Comparison of ENCODE assay signal across 17 cellular contexts in the genomic region with DNA sequence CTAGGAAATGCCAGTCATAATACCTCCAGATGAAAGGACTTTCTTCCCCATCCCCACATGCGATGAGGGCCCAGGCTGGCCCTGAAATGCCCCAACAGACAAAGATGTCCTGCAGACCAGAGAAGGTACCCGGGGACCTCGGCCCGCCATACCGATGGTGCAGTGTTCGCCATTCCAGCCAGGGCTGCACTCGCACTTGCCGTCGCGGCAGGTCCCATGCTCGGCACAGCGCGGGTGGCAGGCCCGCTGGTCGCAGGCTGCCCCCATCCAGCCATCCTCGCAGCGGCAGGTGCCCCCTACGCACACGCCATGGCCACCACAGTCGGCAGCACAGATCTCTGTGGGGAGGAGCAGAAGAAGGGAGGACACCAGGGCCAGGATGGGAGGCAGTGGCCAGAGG.
A peak's percentile ranks its signal among the peaks of the same experiment; 100 is the strongest.
DNase-seq lines count a peak whose midpoint lies in the region; ATAC-seq and TF ChIP-seq lines count a peak whose summit lies in the region.
"Had no signal": no experiment of that assay in that cellular context is flagged by ENCODE, and none has a peak within 500 bp of the region (broad histone marks: within the 10 kb centered on the region; RNA-seq: fewer than 3 reads in every experiment).

No MANE protein-coding gene starts in this region.

- TF ChIP-seq CTCF in VCaP (conservative IDR thresholded peaks at IDR 0.05) (no peak), hepatocyte (IDR thresholded peaks at IDR 0.05; ENCODE audit: poor library complexity) (no peak), nephron progenitor cell (IDR thresholded peaks at IDR 0.05) (no peak)

- H3K36me3 ChIP-seq in hepatocyte (replicated peaks; ENCODE audit: insufficient read depth, low read depth): no peaks in the 10 kb centered on the region

- no peaks in the 10 kb centered on the region for H3K79me2 ChIP-seq in hepatocyte

- no peak overlapping the region for H3K4me3 Mint-ChIP-seq in nephron progenitor cell
- no peak overlapping the region for H3K4me3 Mint-ChIP-seq in stimulated activated naive B cell treated with anti-CD40 and anti-IgM and Interleukin-4, amounts not matched to agents 10 μg/mL and 1 μg/mL and 100 μg/mL, for 72 hours
- H3K4me3 Mint-ChIP-seq: CD4-positive, alpha-beta memory T cell had no signal

- intact Hi-C loops in left ventricle myocardium superior (cut with micrococcal nuclease): no loop called here

- no peaks in the 10 kb centered on the region for H3K9me2 ChIP-seq in hepatocyte (replicated peaks; ENCODE audit: insufficient read depth)

- whole genome bisulfite sequencing in hepatocyte (ENCODE audit: low lambda C conversion rate, missing lambda C conversion rate): 93% methylated on average over 20 of the region's 20 CpGs

- peaks cover 65% of the 10 kb centered on the region for H3K36me3 Mint-ChIP-seq in nephron progenitor cell (ENCODE audit: low read depth)
- no peaks in the 10 kb centered on the region for H3K36me3 Mint-ChIP-seq in stimulated activated naive B cell treated with anti-CD40 and anti-IgM and Interleukin-4, amounts not matched to agents 10 μg/mL and 1 μg/mL and 100 μg/mL, for 72 hours
- H3K36me3 Mint-ChIP-seq: CD4-positive, alpha-beta memory T cell had no signal

- DNase-seq in hepatocyte (ENCODE audit: low spot score) (no peak), nephron progenitor cell (no peak), amygdala (lab: John Stamatoyannopoulos, UW) (no peak), left ventricle myocardium superior (no peak)
- DNase-seq in stimulated activated naive B cell treated with anti-CD40 and anti-IgM and Interleukin-4, amounts not matched to agents 10 μg/mL and 1 μg/mL and 100 μg/mL, for 72 hours: no peak
- DNase-seq in activated CD4-positive, alpha-beta T cell treated with anti-CD3 and anti-CD28 coated beads, Interleukin-2, amount 50 U/mL, for 4 hours: no peak
- DNase-seq: C1 segment of cervical spinal cord; Calu3; CD4-positive, alpha-beta memory T cell; COR-L47; DMS53; DMS79 treated with DMSO at 0.1 percent for 48 hours; GF-D8; H7; HCEC 1CT had no signal

- peaks cover 75% of the 10 kb centered on the region for H3K4me1 Mint-ChIP-seq in nephron progenitor cell
- no peaks in the 10 kb centered on the region for H3K4me1 Mint-ChIP-seq in stimulated activated naive B cell treated with anti-CD40 and anti-IgM and Interleukin-4, amounts not matched to agents 10 μg/mL and 1 μg/mL and 100 μg/mL, for 72 hours
- H3K4me1 Mint-ChIP-seq: CD4-positive, alpha-beta memory T cell had no signal

- no peaks in the 10 kb centered on the region for H4K20me1 ChIP-seq in hepatocyte (ENCODE audit: insufficient read depth, poor library complexity, severe bottlenecking)

- peak overlapping the region; percentile 79 for H3K27ac ChIP-seq in VCaP
- H3K27ac ChIP-seq in hepatocyte: peak overlapping the region; percentile 6

- H3K4me3 ChIP-seq in hepatocyte: no peak overlapping the region

- H3K9me3 Mint-ChIP-seq in nephron progenitor cell: no peaks in the 10 kb centered on the region
- no peaks in the 10 kb centered on the region for H3K9me3 Mint-ChIP-seq in stimulated activated naive B cell treated with anti-CD40 and anti-IgM and Interleukin-4, amounts not matched to agents 10 μg/mL and 1 μg/mL and 100 μg/mL, for 72 hours

- no peaks in the 10 kb centered on the region for H3K27me3 ChIP-seq in hepatocyte

- no peak overlapping the region for H2AFZ ChIP-seq in hepatocyte

- peak overlapping the region; percentile 99 for H3K27ac Mint-ChIP-seq in nephron progenitor cell
- peak overlapping the region; percentile 67 for H3K27ac Mint-ChIP-seq in stimulated activated naive B cell treated with anti-CD40 and anti-IgM and Interleukin-4, amounts not matched to agents 10 μg/mL and 1 μg/mL and 100 μg/mL, for 72 hours
- H3K27ac Mint-ChIP-seq: CD4-positive, alpha-beta memory T cell had no signal

- ATAC-seq in stimulated activated naive B cell treated with anti-CD40 and anti-IgM and Interleukin-4, amounts not matched to agents 10 μg/mL and 1 μg/mL and 100 μg/mL, for 72 hours (replicated peaks): no peak
- ATAC-seq in left ventricle myocardium superior: no peak
- no peak for ATAC-seq in HG03139 (IDR thresholded peaks at IDR 0.05; ENCODE audit: unreplicated experiment)

- no peaks in the 10 kb centered on the region for H3K9me3 ChIP-seq in hepatocyte (ENCODE audit: low read depth)

- H3K4me2 ChIP-seq in hepatocyte: no peak overlapping the region

- peaks cover 6% of the 10 kb centered on the region for H3K27me3 Mint-ChIP-seq in nephron progenitor cell (ENCODE audit: low read depth, poor library complexity)
- peaks cover 0 to 8% of the 10 kb centered on the region in 2 donors for H3K27me3 Mint-ChIP-seq in stimulated activated naive B cell treated with anti-CD40 and anti-IgM and Interleukin-4, amounts not matched to agents 10 μg/mL and 1 μg/mL and 100 μg/mL, for 72 hours

- H3K4me1 ChIP-seq in hepatocyte (ENCODE audit: insufficient read depth): peaks cover 5% of the 10 kb centered on the region
